1 cellular context compared by ENCODE assay signal in the genomic region with DNA sequence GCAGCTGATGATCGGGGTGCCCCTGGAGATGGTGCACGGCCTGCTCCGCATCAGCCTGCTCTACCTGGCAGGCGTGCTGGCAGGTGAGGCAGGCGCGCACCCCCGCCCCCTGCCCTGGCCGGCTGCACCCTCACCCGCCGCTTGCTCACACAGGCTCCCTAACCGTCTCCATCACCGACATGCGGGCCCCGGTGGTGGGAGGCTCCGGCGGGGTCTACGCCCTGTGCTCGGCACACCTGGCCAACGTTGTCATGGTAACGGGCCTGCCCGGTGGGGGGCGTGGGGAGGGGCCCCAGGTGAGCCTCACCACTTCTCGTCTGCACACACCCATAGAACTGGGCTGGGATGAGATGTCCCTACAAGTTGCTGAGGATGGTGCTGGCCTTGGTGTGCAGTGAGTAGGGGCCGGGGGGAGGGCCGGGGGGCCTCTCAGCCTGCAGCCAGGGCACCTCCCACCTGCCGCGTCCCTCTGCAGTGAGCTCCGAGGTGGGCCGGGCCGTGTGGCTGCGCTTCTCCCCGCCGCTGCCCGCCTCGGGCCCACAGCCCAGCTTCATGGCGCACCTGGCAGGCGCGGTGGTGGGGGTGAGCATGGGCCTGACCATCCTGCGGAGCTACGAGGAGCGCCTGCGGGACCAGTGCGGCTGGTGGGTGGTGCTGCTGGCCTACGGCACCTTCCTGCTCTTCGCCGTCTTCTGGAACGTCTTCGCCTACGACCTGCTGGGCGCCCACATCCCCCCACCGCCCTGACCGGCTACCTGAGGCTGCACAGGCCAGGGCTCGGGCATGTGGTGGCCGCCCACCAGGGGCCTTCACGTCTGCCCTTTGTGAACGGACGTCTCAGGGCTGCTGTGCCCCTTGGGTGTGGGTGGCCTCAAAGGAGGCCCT.
TF ChIP-seq lines count a peak whose summit lies in the region.

No MANE protein-coding gene starts in this region.

TF ChIP-seq in GM23338, 12 proteins besides CTCF, POLR2A, EP300 and RAD21 (continued from another document):
- TF ChIP-seq, protein P1, sequence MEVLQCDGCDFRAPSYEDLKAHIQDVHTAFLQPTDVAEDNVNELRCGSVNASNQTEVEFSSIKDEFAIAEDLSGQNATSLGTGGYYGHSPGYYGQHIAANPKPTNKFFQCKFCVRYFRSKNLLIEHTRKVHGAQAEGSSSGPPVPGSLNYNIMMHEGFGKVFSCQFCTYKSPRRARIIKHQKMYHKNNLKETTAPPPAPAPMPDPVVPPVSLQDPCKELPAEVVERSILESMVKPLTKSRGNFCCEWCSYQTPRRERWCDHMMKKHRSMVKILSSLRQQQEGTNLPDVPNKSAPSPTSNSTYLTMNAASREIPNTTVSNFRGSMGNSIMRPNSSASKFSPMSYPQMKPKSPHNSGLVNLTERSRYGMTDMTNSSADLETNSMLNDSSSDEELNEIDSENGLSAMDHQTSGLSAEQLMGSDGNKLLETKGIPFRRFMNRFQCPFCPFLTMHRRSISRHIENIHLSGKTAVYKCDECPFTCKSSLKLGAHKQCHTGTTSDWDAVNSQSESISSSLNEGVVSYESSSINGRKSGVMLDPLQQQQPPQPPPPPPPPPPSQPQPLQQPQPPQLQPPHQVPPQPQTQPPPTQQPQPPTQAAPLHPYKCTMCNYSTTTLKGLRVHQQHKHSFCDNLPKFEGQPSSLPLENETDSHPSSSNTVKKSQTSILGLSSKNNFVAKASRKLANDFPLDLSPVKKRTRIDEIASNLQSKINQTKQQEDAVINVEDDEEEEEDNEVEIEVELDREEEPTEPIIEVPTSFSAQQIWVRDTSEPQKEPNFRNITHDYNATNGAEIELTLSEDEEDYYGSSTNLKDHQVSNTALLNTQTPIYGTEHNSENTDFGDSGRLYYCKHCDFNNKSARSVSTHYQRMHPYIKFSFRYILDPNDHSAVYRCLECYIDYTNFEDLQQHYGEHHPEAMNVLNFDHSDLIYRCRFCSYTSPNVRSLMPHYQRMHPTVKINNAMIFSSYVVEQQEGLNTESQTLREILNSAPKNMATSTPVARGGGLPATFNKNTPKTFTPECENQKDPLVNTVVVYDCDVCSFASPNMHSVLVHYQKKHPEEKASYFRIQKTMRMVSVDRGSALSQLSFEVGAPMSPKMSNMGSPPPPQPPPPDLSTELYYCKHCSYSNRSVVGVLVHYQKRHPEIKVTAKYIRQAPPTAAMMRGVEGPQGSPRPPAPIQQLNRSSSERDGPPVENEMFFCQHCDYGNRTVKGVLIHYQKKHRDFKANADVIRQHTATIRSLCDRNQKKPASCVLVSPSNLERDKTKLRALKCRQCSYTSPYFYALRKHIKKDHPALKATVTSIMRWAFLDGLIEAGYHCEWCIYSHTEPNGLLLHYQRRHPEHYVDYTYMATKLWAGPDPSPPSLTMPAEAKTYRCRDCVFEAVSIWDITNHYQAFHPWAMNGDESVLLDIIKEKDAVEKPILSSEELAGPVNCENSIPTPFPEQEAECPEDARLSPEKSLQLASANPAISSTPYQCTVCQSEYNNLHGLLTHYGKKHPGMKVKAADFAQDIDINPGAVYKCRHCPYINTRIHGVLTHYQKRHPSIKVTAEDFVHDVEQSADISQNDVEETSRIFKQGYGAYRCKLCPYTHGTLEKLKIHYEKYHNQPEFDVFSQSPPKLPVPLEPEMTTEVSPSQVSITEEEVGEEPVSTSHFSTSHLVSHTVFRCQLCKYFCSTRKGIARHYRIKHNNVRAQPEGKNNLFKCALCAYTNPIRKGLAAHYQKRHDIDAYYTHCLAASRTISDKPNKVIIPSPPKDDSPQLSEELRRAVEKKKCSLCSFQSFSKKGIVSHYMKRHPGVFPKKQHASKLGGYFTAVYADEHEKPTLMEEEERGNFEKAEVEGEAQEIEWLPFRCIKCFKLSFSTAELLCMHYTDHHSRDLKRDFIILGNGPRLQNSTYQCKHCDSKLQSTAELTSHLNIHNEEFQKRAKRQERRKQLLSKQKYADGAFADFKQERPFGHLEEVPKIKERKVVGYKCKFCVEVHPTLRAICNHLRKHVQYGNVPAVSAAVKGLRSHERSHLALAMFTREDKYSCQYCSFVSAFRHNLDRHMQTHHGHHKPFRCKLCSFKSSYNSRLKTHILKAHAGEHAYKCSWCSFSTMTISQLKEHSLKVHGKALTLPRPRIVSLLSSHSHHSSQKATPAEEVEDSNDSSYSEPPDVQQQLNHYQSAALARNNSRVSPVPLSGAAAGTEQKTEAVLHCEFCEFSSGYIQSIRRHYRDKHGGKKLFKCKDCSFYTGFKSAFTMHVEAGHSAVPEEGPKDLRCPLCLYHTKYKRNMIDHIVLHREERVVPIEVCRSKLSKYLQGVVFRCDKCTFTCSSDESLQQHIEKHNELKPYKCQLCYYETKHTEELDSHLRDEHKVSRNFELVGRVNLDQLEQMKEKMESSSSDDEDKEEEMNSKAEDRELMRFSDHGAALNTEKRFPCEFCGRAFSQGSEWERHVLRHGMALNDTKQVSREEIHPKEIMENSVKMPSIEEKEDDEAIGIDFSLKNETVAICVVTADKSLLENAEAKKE (CRISPR knock-in tag; IDR thresholded peaks at IDR 0.05) = no peak
- no peak for TF ChIP-seq ZNF114 (CRISPR knock-in tag; IDR thresholded peaks at IDR 0.05)
- no peak for TF ChIP-seq STAT1 (IDR thresholded peaks at IDR 0.05; ENCODE audit: unreplicated experiment)
- TF ChIP-seq ZNF331 (CRISPR knock-in tag; IDR thresholded peaks at IDR 0.05; ENCODE audit: low read depth) = no peak
- TF ChIP-seq NANOG (IDR thresholded peaks at IDR 0.05; ENCODE audit: borderline replicate concordance) = no peak
- TF ChIP-seq, protein P2, sequence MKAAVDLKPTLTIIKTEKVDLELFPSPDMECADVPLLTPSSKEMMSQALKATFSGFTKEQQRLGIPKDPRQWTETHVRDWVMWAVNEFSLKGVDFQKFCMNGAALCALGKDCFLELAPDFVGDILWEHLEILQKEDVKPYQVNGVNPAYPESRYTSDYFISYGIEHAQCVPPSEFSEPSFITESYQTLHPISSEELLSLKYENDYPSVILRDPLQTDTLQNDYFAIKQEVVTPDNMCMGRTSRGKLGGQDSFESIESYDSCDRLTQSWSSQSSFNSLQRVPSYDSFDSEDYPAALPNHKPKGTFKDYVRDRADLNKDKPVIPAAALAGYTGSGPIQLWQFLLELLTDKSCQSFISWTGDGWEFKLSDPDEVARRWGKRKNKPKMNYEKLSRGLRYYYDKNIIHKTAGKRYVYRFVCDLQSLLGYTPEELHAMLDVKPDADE (IDR thresholded peaks at IDR 0.05) = no peak
- TF ChIP-seq, protein P3, sequence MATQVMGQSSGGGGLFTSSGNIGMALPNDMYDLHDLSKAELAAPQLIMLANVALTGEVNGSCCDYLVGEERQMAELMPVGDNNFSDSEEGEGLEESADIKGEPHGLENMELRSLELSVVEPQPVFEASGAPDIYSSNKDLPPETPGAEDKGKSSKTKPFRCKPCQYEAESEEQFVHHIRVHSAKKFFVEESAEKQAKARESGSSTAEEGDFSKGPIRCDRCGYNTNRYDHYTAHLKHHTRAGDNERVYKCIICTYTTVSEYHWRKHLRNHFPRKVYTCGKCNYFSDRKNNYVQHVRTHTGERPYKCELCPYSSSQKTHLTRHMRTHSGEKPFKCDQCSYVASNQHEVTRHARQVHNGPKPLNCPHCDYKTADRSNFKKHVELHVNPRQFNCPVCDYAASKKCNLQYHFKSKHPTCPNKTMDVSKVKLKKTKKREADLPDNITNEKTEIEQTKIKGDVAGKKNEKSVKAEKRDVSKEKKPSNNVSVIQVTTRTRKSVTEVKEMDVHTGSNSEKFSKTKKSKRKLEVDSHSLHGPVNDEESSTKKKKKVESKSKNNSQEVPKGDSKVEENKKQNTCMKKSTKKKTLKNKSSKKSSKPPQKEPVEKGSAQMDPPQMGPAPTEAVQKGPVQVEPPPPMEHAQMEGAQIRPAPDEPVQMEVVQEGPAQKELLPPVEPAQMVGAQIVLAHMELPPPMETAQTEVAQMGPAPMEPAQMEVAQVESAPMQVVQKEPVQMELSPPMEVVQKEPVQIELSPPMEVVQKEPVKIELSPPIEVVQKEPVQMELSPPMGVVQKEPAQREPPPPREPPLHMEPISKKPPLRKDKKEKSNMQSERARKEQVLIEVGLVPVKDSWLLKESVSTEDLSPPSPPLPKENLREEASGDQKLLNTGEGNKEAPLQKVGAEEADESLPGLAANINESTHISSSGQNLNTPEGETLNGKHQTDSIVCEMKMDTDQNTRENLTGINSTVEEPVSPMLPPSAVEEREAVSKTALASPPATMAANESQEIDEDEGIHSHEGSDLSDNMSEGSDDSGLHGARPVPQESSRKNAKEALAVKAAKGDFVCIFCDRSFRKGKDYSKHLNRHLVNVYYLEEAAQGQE (IDR thresholded peaks at IDR 0.05; ENCODE audit: unreplicated experiment) = no peak
